Comparison of ENCODE assay signal across 8 cellular contexts in the genomic region with DNA sequence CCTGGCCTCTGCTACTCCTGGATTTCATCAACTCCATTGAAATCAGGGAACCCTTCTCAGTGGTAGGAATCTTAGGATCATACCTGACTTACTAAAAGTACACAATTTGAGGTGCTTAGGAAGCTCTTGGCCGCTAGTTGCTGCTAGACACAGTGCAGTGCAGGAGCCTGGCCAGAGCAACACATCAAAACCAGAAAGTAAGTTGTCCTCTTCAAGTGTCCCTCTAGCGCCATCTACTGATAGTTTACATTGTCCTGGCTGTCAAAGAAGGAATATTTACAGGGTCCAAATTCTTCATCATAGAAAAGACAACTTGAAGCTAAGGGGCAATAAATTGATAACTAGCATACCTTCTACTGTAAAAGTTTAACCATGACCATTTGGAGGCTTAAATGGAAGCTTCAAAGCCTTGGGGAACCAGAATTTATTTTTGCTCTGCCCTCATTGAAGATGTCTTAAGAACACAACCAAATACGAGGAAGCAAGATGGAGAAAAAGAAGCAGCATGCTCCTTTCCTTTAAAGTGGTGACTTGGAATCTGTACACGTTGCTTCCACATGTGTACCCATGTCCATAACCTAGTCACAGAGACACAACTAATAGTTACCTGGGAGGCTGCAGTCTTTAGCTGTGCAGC.
A peak's percentile ranks its signal among the peaks of the same experiment; 100 is the strongest.
DNase-seq lines count a peak whose midpoint lies in the region; ATAC-seq and TF ChIP-seq lines count a peak whose summit lies in the region.

No MANE protein-coding gene starts in this region.

- no peak overlapping the region for H3K27ac ChIP-seq in SK-N-MC
- H3K27ac ChIP-seq in effector memory CD4-positive, alpha-beta T cell (ENCODE audit: insufficient read depth, low read length, poor library complexity, severe bottlenecking): no peak overlapping the region

- H3K4me3 ChIP-seq in SK-N-MC (no peak overlapping the region), fibroblast of pulmonary artery (replicated peaks; ENCODE audit: low read depth, low read length) (no peak overlapping the region)
- no peak overlapping the region for H3K4me3 ChIP-seq in effector memory CD4-positive, alpha-beta T cell (ENCODE audit: insufficient read depth, low read depth, low read length, poor library complexity, severe bottlenecking)

- no peak overlapping the region for H3K9ac ChIP-seq in SK-N-MC (ENCODE audit: insufficient read length)

- no peaks in the 10 kb centered on the region for H3K4me1 ChIP-seq in effector memory CD4-positive, alpha-beta T cell (ENCODE audit: control insufficient read depth, insufficient read depth, low read length, poor library complexity, severe bottlenecking)

- peak; percentile 96 for ATAC-seq in GM18861 (IDR thresholded peaks at IDR 0.05; ENCODE audit: unreplicated experiment)
- ATAC-seq in HG02970 (IDR thresholded peaks at IDR 0.05; ENCODE audit: low FRiP score, unreplicated experiment): peak; percentile 99

- peak; percentile 91 for DNase-seq in Ammon's horn (ENCODE audit: low spot score)
- DNase-seq in NCI-H1417 treated with DMSO at 0.1 percent for 48 hours (lab: John Stamatoyannopoulos, UW): peak; percentile 65
- peak; percentile 80 for DNase-seq in SK-N-MC (ENCODE audit: low read depth, low spot score)
- peak; percentile 78 for DNase-seq in fibroblast of pulmonary artery (ENCODE audit: low read depth)
- DNase-seq in non-pigmented ciliary epithelial cell (ENCODE audit: low read depth): peak; percentile 43
- DNase-seq in effector memory CD4-positive, alpha-beta T cell: no peak

- no peaks in the 10 kb centered on the region for H3K27me3 ChIP-seq in effector memory CD4-positive, alpha-beta T cell (replicated peaks; ENCODE audit: control insufficient read depth, insufficient read depth, low read length, poor library complexity, severe bottlenecking)

- H3K36me3 ChIP-seq in SK-N-MC (ENCODE audit: insufficient read depth, low read length): no peaks in the 10 kb centered on the region
- H3K36me3 ChIP-seq in effector memory CD4-positive, alpha-beta T cell (ENCODE audit: control insufficient read depth, insufficient read depth, low read length): no peaks in the 10 kb centered on the region

- peak; percentile 73 for TF ChIP-seq CTCF in fibroblast of pulmonary artery (IDR thresholded peaks at IDR 0.05; ENCODE audit: low read length, missing control alignments)

- no peaks in the 10 kb centered on the region for H3K9me3 ChIP-seq in SK-N-MC (ENCODE audit: low read depth, low read length)
- no peaks in the 10 kb centered on the region for H3K9me3 ChIP-seq in effector memory CD4-positive, alpha-beta T cell (ENCODE audit: control insufficient read depth, low read length)

Comparison
In these comparisons a context has a peak if more than half of its experiments do, and no peak if none do; other contexts are left out.
1. DNase-seq: peak in Ammon's horn (single experiment), NCI-H1417 treated with DMSO at 0.1 percent for 48 hours (single experiment), SK-N-MC (single experiment), fibroblast of pulmonary artery (single experiment) and non-pigmented ciliary epithelial cell (single experiment); none in effector memory CD4-positive, alpha-beta T cell (0 of 3).